In genomic region chr2:79393806-79394484, GRCh38 we compare ENCODE assay signal across 1 cellular context.
TF ChIP-seq lines count a peak whose summit lies in the region.

No MANE protein-coding gene starts in this region.

TF ChIP-seq in HepG2, 621 proteins besides CTCF, POLR2A, EP300 and RAD21 (continued from another document and continues in another):
- TF ChIP-seq CREB3 (CRISPR knock-in tag; IDR thresholded peaks at IDR 0.05), result no peak
- TF ChIP-seq ZSCAN22 (CRISPR knock-in tag; IDR thresholded peaks at IDR 0.05), result no peak
- TF ChIP-seq CREBL2 (CRISPR knock-in tag; IDR thresholded peaks at IDR 0.05; ENCODE audit: borderline replicate concordance), result no peak
- TF ChIP-seq ARID5B (CRISPR knock-in tag; IDR thresholded peaks at IDR 0.05), result peak; percentile 79
- TF ChIP-seq SOX5 (CRISPR knock-in tag; IDR thresholded peaks at IDR 0.05; ENCODE audit: borderline replicate concordance), result peak; percentile 90
- TF ChIP-seq ZNF333 (CRISPR knock-in tag; IDR thresholded peaks at IDR 0.05; ENCODE audit: borderline replicate concordance), result no peak
- no peak for TF ChIP-seq ZNF225 (CRISPR knock-in tag; IDR thresholded peaks at IDR 0.05)
- no peak for TF ChIP-seq ZNF33A (CRISPR knock-in tag; IDR thresholded peaks at IDR 0.05; ENCODE audit: borderline replicate concordance)
- TF ChIP-seq ZNF274 (CRISPR knock-in tag; IDR thresholded peaks at IDR 0.05), result no peak
- TF ChIP-seq FLYWCH1 (CRISPR knock-in tag; IDR thresholded peaks at IDR 0.05), result no peak
- no peak for TF ChIP-seq KAT7 (CRISPR knock-in tag; IDR thresholded peaks at IDR 0.05; ENCODE audit: borderline replicate concordance)
- TF ChIP-seq SMAD3 (CRISPR knock-in tag; IDR thresholded peaks at IDR 0.05), result peak; percentile 74; the same call in 1 of the 2 replicates
- no peak for TF ChIP-seq ZFP36L2 (CRISPR knock-in tag; IDR thresholded peaks at IDR 0.05)
- peak; percentile 70 for TF ChIP-seq TFE3 (CRISPR knock-in tag; IDR thresholded peaks at IDR 0.05)
- TF ChIP-seq THRA (CRISPR knock-in tag; IDR thresholded peaks at IDR 0.05; ENCODE audit: borderline replicate concordance), result 0 out of 2 replicates have a peak, but pooled peaks have one; percentile 32
- no peak for TF ChIP-seq ZNF253 (CRISPR knock-in tag; IDR thresholded peaks at IDR 0.05; ENCODE audit: borderline replicate concordance)
- no peak for TF ChIP-seq ZNF24 (IDR thresholded peaks at IDR 0.05)
- TF ChIP-seq SCMH1 (CRISPR knock-in tag; IDR thresholded peaks at IDR 0.05; ENCODE audit: borderline replicate concordance), result no peak
- no peak for TF ChIP-seq ZNF30 (CRISPR knock-in tag; IDR thresholded peaks at IDR 0.05)
- peak; percentile 70; the same call in 1 of the 2 replicates for TF ChIP-seq NFIC (IDR thresholded peaks at IDR 0.05; ENCODE audit: low read length)
- TF ChIP-seq ZNF792 (CRISPR knock-in tag; IDR thresholded peaks at IDR 0.05), result peak; percentile 20; the same call in 1 of the 2 replicates
- TF ChIP-seq NAIF1 (CRISPR knock-in tag; IDR thresholded peaks at IDR 0.05; ENCODE audit: borderline replicate concordance), result no peak
- TF ChIP-seq CAMTA2 (CRISPR knock-in tag; IDR thresholded peaks at IDR 0.05; ENCODE audit: borderline replicate concordance), result no peak
- TF ChIP-seq MXD4 (CRISPR knock-in tag; IDR thresholded peaks at IDR 0.05), result no peak
- TF ChIP-seq ARNT2 (CRISPR knock-in tag; IDR thresholded peaks at IDR 0.05; ENCODE audit: low read depth), result no peak
- peak; percentile 39 for TF ChIP-seq IRF2 (CRISPR knock-in tag; IDR thresholded peaks at IDR 0.05)
- TF ChIP-seq ZNF687 (CRISPR knock-in tag; IDR thresholded peaks at IDR 0.05), result no peak
- TF ChIP-seq AHDC1 (CRISPR knock-in tag; IDR thresholded peaks at IDR 0.05; ENCODE audit: borderline replicate concordance), result 0 out of 2 replicates have a peak, but pooled peaks have one; percentile 42
- no peak for TF ChIP-seq ZBTB21 (CRISPR knock-in tag; IDR thresholded peaks at IDR 0.05)
- no peak for TF ChIP-seq HOXA9 (CRISPR knock-in tag; IDR thresholded peaks at IDR 0.05; ENCODE audit: borderline replicate concordance)
- TF ChIP-seq TBX3 (IDR thresholded peaks at IDR 0.05; ENCODE audit: borderline replicate concordance), result peak; percentile 48; the same call in 1 of the 2 replicates
- no peak for TF ChIP-seq ZNF879 (CRISPR knock-in tag; IDR thresholded peaks at IDR 0.05)
- TF ChIP-seq EEA1 (CRISPR knock-in tag; IDR thresholded peaks at IDR 0.05; ENCODE audit: borderline replicate concordance), result no peak
- no peak for TF ChIP-seq PTBP1 (IDR thresholded peaks at IDR 0.05; ENCODE audit: low read depth, low read length, poor library complexity, severe bottlenecking)
- TF ChIP-seq USF2 (IDR thresholded peaks at IDR 0.05; ENCODE audit: low read depth, low read length), result no peak
- no peak for TF ChIP-seq USF2 (CRISPR knock-in tag; IDR thresholded peaks at IDR 0.05; ENCODE audit: borderline replicate concordance)
- no peak for TF ChIP-seq NONO (IDR thresholded peaks at IDR 0.05)
- no peak for TF ChIP-seq NONO (CRISPR knock-in tag; conservative IDR thresholded peaks at IDR 0.05)
- TF ChIP-seq ZC3H13 (CRISPR knock-in tag; IDR thresholded peaks at IDR 0.05), result no peak
- no peak for TF ChIP-seq MAF1 (CRISPR knock-in tag; IDR thresholded peaks at IDR 0.05; ENCODE audit: borderline replicate concordance)
- peak; percentile 71 for TF ChIP-seq ASH2L (IDR thresholded peaks at IDR 0.05; ENCODE audit: insufficient read length, low read depth, low read length)
